Comparison of ENCODE assay signal across 1 cellular context in the genomic region with DNA sequence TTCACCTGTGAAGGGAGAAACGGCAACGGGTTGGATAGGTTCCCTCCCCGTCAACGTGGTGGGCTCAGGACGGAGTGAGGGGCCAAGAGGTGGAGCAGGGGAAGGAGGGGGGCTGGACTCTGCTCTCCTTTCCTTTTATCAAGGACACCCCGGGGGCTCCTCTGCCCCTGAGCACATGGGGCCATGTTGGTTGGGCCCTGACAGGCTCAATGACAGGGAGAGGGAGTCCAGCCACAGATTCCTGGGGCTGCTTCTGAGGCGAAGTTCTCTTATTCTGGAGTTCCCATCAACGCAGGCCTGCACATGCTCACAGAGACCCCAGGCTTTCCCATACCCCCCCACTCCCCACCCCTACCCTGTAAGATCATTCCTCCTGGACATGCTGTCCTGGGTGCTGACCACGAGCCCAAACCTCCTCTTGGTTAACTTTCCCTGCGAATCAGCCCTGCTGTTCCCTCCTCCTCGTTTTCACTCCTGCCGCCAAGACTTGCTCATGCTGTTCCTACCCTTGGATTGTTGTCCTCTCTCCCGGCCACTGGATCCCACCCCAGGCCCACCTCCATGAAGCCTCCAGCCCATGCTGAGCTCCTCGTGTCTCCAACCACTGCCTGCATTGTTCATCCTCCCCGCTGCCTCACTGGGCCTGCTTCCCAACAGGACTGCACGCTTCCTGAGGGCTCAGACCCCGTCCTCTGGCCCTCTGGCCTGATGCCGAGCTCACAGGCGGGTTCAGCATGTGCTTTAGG.
TF ChIP-seq lines count a peak whose summit lies in the region.

No MANE protein-coding gene starts in this region.

TF ChIP-seq in GM23338, 12 proteins besides CTCF, POLR2A, EP300 and RAD21 (continued from another document):
- TF ChIP-seq STAT1 (IDR thresholded peaks at IDR 0.05; ENCODE audit: unreplicated experiment) (no peak), ZNF331 (CRISPR knock-in tag; IDR thresholded peaks at IDR 0.05; ENCODE audit: low read depth) (no peak), EZH2 (IDR thresholded peaks at IDR 0.05; ENCODE audit: low read depth, unreplicated experiment) (no peak), NANOG (IDR thresholded peaks at IDR 0.05; ENCODE audit: borderline replicate concordance) (no peak), CREB1 (CRISPR knock-in tag; IDR thresholded peaks at IDR 0.05; ENCODE audit: low read depth) (no peak), EZH2phosphoT487 (IDR thresholded peaks at IDR 0.05; ENCODE audit: unreplicated experiment) (no peak), POLR2AphosphoS5 (IDR thresholded peaks at IDR 0.05; ENCODE audit: low read depth) (no peak)
- TF ChIP-seq, protein P1, sequence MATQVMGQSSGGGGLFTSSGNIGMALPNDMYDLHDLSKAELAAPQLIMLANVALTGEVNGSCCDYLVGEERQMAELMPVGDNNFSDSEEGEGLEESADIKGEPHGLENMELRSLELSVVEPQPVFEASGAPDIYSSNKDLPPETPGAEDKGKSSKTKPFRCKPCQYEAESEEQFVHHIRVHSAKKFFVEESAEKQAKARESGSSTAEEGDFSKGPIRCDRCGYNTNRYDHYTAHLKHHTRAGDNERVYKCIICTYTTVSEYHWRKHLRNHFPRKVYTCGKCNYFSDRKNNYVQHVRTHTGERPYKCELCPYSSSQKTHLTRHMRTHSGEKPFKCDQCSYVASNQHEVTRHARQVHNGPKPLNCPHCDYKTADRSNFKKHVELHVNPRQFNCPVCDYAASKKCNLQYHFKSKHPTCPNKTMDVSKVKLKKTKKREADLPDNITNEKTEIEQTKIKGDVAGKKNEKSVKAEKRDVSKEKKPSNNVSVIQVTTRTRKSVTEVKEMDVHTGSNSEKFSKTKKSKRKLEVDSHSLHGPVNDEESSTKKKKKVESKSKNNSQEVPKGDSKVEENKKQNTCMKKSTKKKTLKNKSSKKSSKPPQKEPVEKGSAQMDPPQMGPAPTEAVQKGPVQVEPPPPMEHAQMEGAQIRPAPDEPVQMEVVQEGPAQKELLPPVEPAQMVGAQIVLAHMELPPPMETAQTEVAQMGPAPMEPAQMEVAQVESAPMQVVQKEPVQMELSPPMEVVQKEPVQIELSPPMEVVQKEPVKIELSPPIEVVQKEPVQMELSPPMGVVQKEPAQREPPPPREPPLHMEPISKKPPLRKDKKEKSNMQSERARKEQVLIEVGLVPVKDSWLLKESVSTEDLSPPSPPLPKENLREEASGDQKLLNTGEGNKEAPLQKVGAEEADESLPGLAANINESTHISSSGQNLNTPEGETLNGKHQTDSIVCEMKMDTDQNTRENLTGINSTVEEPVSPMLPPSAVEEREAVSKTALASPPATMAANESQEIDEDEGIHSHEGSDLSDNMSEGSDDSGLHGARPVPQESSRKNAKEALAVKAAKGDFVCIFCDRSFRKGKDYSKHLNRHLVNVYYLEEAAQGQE (IDR thresholded peaks at IDR 0.05; ENCODE audit: unreplicated experiment): no peak
- TF ChIP-seq, protein P2, sequence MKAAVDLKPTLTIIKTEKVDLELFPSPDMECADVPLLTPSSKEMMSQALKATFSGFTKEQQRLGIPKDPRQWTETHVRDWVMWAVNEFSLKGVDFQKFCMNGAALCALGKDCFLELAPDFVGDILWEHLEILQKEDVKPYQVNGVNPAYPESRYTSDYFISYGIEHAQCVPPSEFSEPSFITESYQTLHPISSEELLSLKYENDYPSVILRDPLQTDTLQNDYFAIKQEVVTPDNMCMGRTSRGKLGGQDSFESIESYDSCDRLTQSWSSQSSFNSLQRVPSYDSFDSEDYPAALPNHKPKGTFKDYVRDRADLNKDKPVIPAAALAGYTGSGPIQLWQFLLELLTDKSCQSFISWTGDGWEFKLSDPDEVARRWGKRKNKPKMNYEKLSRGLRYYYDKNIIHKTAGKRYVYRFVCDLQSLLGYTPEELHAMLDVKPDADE (IDR thresholded peaks at IDR 0.05): no peak
